ENCODE assay signal across 8 cellular contexts in the genomic region with DNA sequence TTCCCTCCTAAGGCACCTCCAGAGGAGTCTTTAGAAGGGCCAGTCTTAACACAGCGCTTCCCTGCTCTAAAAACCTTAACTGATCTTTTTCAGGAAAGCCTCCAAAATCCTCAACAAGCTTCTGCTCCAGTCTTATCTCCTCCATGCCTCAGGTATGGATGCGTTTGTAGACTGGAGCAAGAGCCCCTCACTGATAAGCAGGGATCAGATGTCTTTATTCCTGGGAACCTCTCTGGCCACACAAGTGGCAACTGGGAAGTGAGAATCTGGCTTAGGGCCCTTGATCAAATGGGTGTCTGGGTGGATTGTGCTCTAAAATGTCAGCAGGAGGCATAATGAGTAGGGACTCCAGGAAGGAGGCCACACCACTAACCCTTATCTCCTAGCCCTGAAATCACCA. TPM values are rescaled to one million over a fixed set of nuclear protein-coding genes. Genes with fewer than 3 reads are reported as not detected.
DNase-seq lines count a peak whose midpoint lies in the region; ATAC-seq and TF ChIP-seq lines count a peak whose summit lies in the region.

No MANE protein-coding gene starts in this region.

- BruUV-seq in PC-3 (replicated peaks; lab: Mats Ljungman, UMichigan) = no TSS peak

- TF ChIP-seq CTCF in PC-3 (conservative IDR thresholded peaks at IDR 0.05; ENCODE audit: low read depth, low read length) (no peak), esophagus muscularis mucosa (IDR thresholded peaks at IDR 0.05) (no peak)

- H3K9ac ChIP-seq in PC-3 (ENCODE audit: low read length) = no peak overlapping the region

- H3K4me1 ChIP-seq in PC-3 (ENCODE audit: insufficient read depth, low read length) (peaks cover 14% of the 10 kb centered on the region), esophagus muscularis mucosa (peaks cover 11 to 21% (median 19%) of the 10 kb centered on the region in 4 donors)

- no peaks in the 10 kb centered on the region for H3K9me3 Mint-ChIP-seq in T-helper 1 cell treated with Interleukin-12 subunit alpha and Interleukin-12 subunit beta and Interleukin-4 antibody, amounts not matched to agents 30 μg/mL and 1 μg/mL, for 36 hours
- H3K9me3 Mint-ChIP-seq in stimulated activated naive B cell treated with anti-CD40 and anti-IgM and Interleukin-4, amounts not matched to agents 10 μg/mL and 1 μg/mL and 100 μg/mL, for 72 hours = peaks cover 2 to 3% of the 10 kb centered on the region in 2 donors

- peaks cover 3% of the 10 kb centered on the region for H3F3A ChIP-seq in PC-3 (ENCODE audit: low read length, unreplicated experiment)

- peaks cover 77% of the 10 kb centered on the region for H3K27me3 Mint-ChIP-seq in T-helper 1 cell treated with Interleukin-12 subunit alpha and Interleukin-12 subunit beta and Interleukin-4 antibody, amounts not matched to agents 30 μg/mL and 1 μg/mL, for 36 hours (ENCODE audit: low read depth)
- peaks cover 15 to 29% of the 10 kb centered on the region in 2 donors for H3K27me3 Mint-ChIP-seq in stimulated activated naive B cell treated with anti-CD40 and anti-IgM and Interleukin-4, amounts not matched to agents 10 μg/mL and 1 μg/mL and 100 μg/mL, for 72 hours

- no peaks in the 10 kb centered on the region for H3K27me3 ChIP-seq in PC-3 (ENCODE audit: low read length)
- H3K27me3 ChIP-seq in esophagus muscularis mucosa = no peaks in the 10 kb centered on the region

- no peak overlapping the region for H3K27ac ChIP-seq in PC-3 (ENCODE audit: low read length)
- H3K27ac ChIP-seq in esophagus muscularis mucosa (replicated peaks in 1 of 4) = peak overlapping the region in 2 of 4 donors; percentile 75 to 87

- peaks cover 24% of the 10 kb centered on the region for H3K79me2 ChIP-seq in PC-3 (ENCODE audit: low read length)

- H3K4me3 ChIP-seq in PC-3 (ENCODE audit: low read length) (peak overlapping the region; percentile 89), esophagus muscularis mucosa (peak overlapping the region; percentile 66 to 91 (median 73))

- no peaks in the 10 kb centered on the region for H3K9me3 ChIP-seq in PC-3 (ENCODE audit: low read length)
- no peaks in the 10 kb centered on the region for H3K9me3 ChIP-seq in esophagus muscularis mucosa

- intact Hi-C loops in PC-3 (cut with micrococcal nuclease) = no loop called here
- intact Hi-C loops in esophagus muscularis mucosa (cut with DNase I) = no loop called here
- intact Hi-C loops in head of caudate nucleus (cut with DNase I) = no loop called here

- no peak overlapping the region for H3K27ac Mint-ChIP-seq in T-helper 1 cell treated with Interleukin-12 subunit alpha and Interleukin-12 subunit beta and Interleukin-4 antibody, amounts not matched to agents 30 μg/mL and 1 μg/mL, for 36 hours
- no peak overlapping the region for H3K27ac Mint-ChIP-seq in stimulated activated naive B cell treated with anti-CD40 and anti-IgM and Interleukin-4, amounts not matched to agents 10 μg/mL and 1 μg/mL and 100 μg/mL, for 72 hours

- H3K9me2 ChIP-seq in PC-3 (replicated peaks; ENCODE audit: low read length) = no peaks in the 10 kb centered on the region

- H3K36me3 ChIP-seq in PC-3 (ENCODE audit: low read depth, low read length) = no peaks in the 10 kb centered on the region
- no peaks in the 10 kb centered on the region for H3K36me3 ChIP-seq in esophagus muscularis mucosa

- WGBS in esophagus muscularis mucosa = 71% methylated on average over 2 of the region's 2 CpGs

- H3K36me3 Mint-ChIP-seq in T-helper 1 cell treated with Interleukin-12 subunit alpha and Interleukin-12 subunit beta and Interleukin-4 antibody, amounts not matched to agents 30 μg/mL and 1 μg/mL, for 36 hours (ENCODE audit: low read depth) = no peaks in the 10 kb centered on the region
- peaks cover 14% of the 10 kb centered on the region in 2 donors for H3K36me3 Mint-ChIP-seq in stimulated activated naive B cell treated with anti-CD40 and anti-IgM and Interleukin-4, amounts not matched to agents 10 μg/mL and 1 μg/mL and 100 μg/mL, for 72 hours

- no peak for TF ChIP-seq POLR2A in esophagus muscularis mucosa (IDR thresholded peaks at IDR 0.05; ENCODE audit: low read depth)

- POLR2A ChIA-PET in PC-3 (lab: Charles Lee; ENCODE audit: unreplicated experiment) = no interaction called here

- H3K4me1 Mint-ChIP-seq in T-helper 1 cell treated with Interleukin-12 subunit alpha and Interleukin-12 subunit beta and Interleukin-4 antibody, amounts not matched to agents 30 μg/mL and 1 μg/mL, for 36 hours (ENCODE audit: low read depth) = peaks cover 4% of the 10 kb centered on the region
- peaks cover 23 to 43% of the 10 kb centered on the region in 2 donors for H3K4me1 Mint-ChIP-seq in stimulated activated naive B cell treated with anti-CD40 and anti-IgM and Interleukin-4, amounts not matched to agents 10 μg/mL and 1 μg/mL and 100 μg/mL, for 72 hours

- TF ChIP-seq EP300 in esophagus muscularis mucosa (IDR thresholded peaks at IDR 0.05) = no peak

- H3K4me3 Mint-ChIP-seq in T-helper 1 cell treated with Interleukin-12 subunit alpha and Interleukin-12 subunit beta and Interleukin-4 antibody, amounts not matched to agents 30 μg/mL and 1 μg/mL, for 36 hours = peak overlapping the region; percentile 73
- peak overlapping the region; percentile 96 to 97 for H3K4me3 Mint-ChIP-seq in stimulated activated naive B cell treated with anti-CD40 and anti-IgM and Interleukin-4, amounts not matched to agents 10 μg/mL and 1 μg/mL and 100 μg/mL, for 72 hours

- peak overlapping the region; percentile 97 for H3K4me2 ChIP-seq in PC-3 (ENCODE audit: low read length)

- ATAC-seq in PC-3 = no peak
- no peak for ATAC-seq in stimulated activated naive B cell treated with anti-CD40 and anti-IgM and Interleukin-4, amounts not matched to agents 10 μg/mL and 1 μg/mL and 100 μg/mL, for 72 hours (replicated peaks)
- ATAC-seq in GM19035 (IDR thresholded peaks at IDR 0.05; ENCODE audit: unreplicated experiment) = no peak

- DNase-seq in T-helper 1 cell (no peak), PC-3 (no peak), esophagus muscularis mucosa (ENCODE audit: extremely low spot score) (no peak), head of caudate nucleus (no peak), NCI-H2171 treated with DMSO at 0.1 percent for 48 hours (lab: John Stamatoyannopoulos, UW) (no peak)
- DNase-seq in stimulated activated naive B cell treated with anti-CD40 and anti-IgM and Interleukin-4, amounts not matched to agents 10 μg/mL and 1 μg/mL and 100 μg/mL, for 72 hours = no peak

- peak overlapping the region; percentile 93 for H2AFZ ChIP-seq in PC-3 (ENCODE audit: low read length)

- CTCF ChIA-PET in PC-3 (lab: Charles Lee) = no interaction called here

- H4K20me1 ChIP-seq in PC-3 (ENCODE audit: low read length) = no peaks in the 10 kb centered on the region

RNA-seq across cellular contexts. Expression of a gene that starts 1.4 kb away (rescaled TPM):
- total RNA-seq in PC-3 (2014; rRNA removed) (1.7 and 3.5 TPM in 2 replicates), esophagus muscularis mucosa (10 to 100 TPM in 2 of 4 donors, 1 to 10 TPM in 2; 6.8 to 12.0 (median 10.3) TPM)
